ENCODE assay signal across 4 cellular contexts in genomic region chr10:100067466-100067865, GRCh38. TPM values are rescaled to one million over a fixed set of nuclear protein-coding genes. Genes with fewer than 3 reads are reported as not detected.
"Had no signal": no experiment of that assay in that cellular context is flagged by ENCODE, and none has a peak within 500 bp of the region (broad histone marks: within the 10 kb centered on the region; RNA-seq: fewer than 3 reads in every experiment).

No MANE protein-coding gene starts in this region.

- H3K4me3 ChIP-seq: GM12878 had no signal

- DNase-seq: GDM1, GF-D8 had no signal

- ATAC-seq: GM12878 had no signal

RNA-seq across cellular contexts. Expression of gene CPN1, which starts 14.2 kb away (rescaled TPM):
- total RNA-seq: G401 had no signal
